Comparison of ENCODE assay signal across 12 cellular contexts in the genomic region with DNA sequence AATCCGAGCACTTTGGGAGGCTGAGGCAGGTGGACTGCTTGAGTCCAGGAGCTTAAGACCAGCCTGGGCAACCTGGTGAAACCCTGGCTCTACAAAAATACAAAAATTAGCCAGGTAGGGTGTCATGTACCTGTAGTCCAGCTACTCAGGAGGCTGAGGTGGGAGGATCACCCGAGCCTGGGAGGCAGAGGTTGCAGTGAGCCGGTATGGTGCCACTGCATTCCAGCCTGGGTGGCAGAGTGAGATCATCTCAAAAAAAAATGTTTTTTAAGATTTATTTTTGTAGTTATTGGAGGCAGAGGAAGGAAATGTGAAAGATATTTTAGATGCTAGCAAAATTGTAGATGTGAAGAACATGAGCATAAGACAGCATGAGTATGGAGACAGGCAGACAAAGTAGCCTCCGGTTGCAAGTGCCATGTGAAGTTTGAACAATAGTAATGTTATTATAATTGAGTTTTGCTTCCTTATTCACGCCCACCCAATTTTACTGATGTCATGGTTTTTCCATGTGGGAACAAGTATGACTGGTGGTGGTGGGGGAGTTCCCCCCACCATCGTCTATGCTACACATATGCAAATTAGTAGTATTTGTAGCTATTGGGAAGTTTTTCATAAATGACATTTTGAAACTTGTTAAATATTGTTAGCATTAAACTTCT. TPM values are rescaled to one million over a fixed set of nuclear protein-coding genes. Genes with fewer than 3 reads are reported as not detected.
A peak's percentile ranks its signal among the peaks of the same experiment; 100 is the strongest.
DNase-seq lines count a peak whose midpoint lies in the region; ATAC-seq lines count a peak whose summit lies in the region.
"Had no signal": no experiment of that assay in that cellular context is flagged by ENCODE, and none has a peak within 500 bp of the region (broad histone marks: within the 10 kb centered on the region; RNA-seq: fewer than 3 reads in every experiment).

No MANE protein-coding gene starts in this region.

- H3K9me3 ChIP-seq in MG63, result no peaks in the 10 kb centered on the region

- H3K36me3 ChIP-seq in MG63, result 0 out of 2 replicates have a peak, but pooled peaks cover 12% of the 10 kb centered on the region

- H3K27me3 ChIP-seq in MG63, result no peaks in the 10 kb centered on the region
- H3K27me3 ChIP-seq: cardiac muscle cell, hepatocyte had no signal

- peak; percentile 76 for ATAC-seq in HG02678 (IDR thresholded peaks at IDR 0.05; ENCODE audit: unreplicated experiment)

- H3K27ac ChIP-seq in caudate nucleus (ENCODE audit: low read depth, low read length), result no peak overlapping the region
- H3K27ac ChIP-seq: cardiac muscle cell, hepatocyte had no signal

- no peak overlapping the region for H3K4me3 ChIP-seq in MG63
- H3K4me3 ChIP-seq: cardiac muscle cell, hepatocyte had no signal

- DNase-seq in activated CD4-positive, alpha-beta T cell treated with anti-CD3 and anti-CD28 coated beads for 4 hours, result peak; percentile 62 to 74
- no peak for DNase-seq in activated CD4-positive, alpha-beta T cell treated with anti-CD3 and anti-CD28 coated beads for 1 hour
- DNase-seq in activated T-helper 9 cell treated with anti-CD3 and anti-CD28 coated beads, Interleukin-2, amount 50 U/mL, for 16 hours (ENCODE audit: low read depth), result peak; percentile 23
- DNase-seq in stimulated activated CD8-positive, alpha-beta memory T cell treated with anti-CD3 and anti-CD28 coated beads, Interleukin-4, amount 100 ng/mL, for 24 hours (ENCODE audit: low read depth), result peak; percentile 19
- DNase-seq in MG63 (no peak), NCI-H1092 treated with DMSO at 0.1 percent for 48 hours (lab: John Stamatoyannopoulos, UW) (no peak), caudate nucleus (lab: John Stamatoyannopoulos, UW) (no peak)
- DNase-seq: NCI-H1436, nucleus accumbens had no signal

RNA-seq across cellular contexts. Expression of gene REL, which starts 18.0 kb away (rescaled TPM):
- total RNA-seq in MG63 (2014; rRNA removed; shearing (Covaris generic); ENCODE audit: low replicate concordance), result 0.74 and 3.1 TPM in 2 replicates

Comparison
In these comparisons a context has a peak if more than half of its experiments do, and no peak if none do; other contexts are left out.
1. DNase-seq: peak in activated CD4-positive, alpha-beta T cell treated with anti-CD3 and anti-CD28 coated beads for 4 hours (2 of 2), activated T-helper 9 cell treated with anti-CD3 and anti-CD28 coated beads, Interleukin-2, amount 50 U/mL, for 16 hours (single experiment) and stimulated activated CD8-positive, alpha-beta memory T cell treated with anti-CD3 and anti-CD28 coated beads, Interleukin-4, amount 100 ng/mL, for 24 hours (single experiment); none in activated CD4-positive, alpha-beta T cell treated with anti-CD3 and anti-CD28 coated beads for 1 hour (single experiment), MG63 (single experiment), NCI-H1092 treated with DMSO at 0.1 percent for 48 hours (single experiment) and caudate nucleus (0 of 61).